In the genomic region with DNA sequence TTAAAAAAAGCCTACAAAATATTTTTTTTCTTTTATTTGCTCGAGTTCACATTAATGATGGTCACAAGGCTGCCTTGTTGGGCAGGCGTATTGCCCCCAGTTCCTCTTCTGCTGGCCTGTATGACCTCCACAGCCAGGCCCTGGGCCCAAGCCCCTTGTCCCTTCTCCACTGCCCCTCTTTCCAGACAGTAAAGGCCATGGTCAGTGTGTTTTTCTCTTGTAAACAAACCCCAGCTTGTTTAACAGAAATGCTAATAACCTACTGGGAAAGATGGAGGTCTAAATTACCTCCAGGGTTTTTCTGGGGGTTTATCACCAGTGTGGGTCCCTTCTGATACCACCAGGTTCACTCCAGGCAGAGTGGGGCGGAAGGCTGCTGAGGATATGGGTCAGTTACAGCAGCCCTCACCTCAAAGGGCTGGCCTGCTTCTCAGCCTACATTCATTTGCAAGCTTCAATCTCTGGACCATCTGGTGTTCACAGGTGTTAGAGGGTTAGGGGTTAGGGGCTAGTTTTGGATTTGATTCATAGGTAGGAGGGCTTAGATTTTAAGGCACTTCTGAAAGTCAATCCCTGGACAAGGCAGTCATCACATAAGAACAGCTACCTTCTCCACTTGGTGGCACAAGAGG, we compare ENCODE assay signal across 10 cellular contexts. TPM values are rescaled to one million over a fixed set of nuclear protein-coding genes. Genes with fewer than 3 reads are reported as not detected.
DNase-seq lines count a peak whose midpoint lies in the region; ATAC-seq and TF ChIP-seq lines count a peak whose summit lies in the region.
"Had no signal": no experiment of that assay in that cellular context is flagged by ENCODE, and none has a peak within 500 bp of the region (broad histone marks: within the 10 kb centered on the region; RNA-seq: fewer than 3 reads in every experiment).

No MANE protein-coding gene starts in this region.

- H3K27ac ChIP-seq in WERI-Rb-1: peak overlapping the region; percentile 99

- peak overlapping the region; percentile 98 for H3K27ac Mint-ChIP-seq in activated naive CD4-positive, alpha-beta T cell treated with anti-CD3 and anti-CD28 coated beads for 36 hours
- peak overlapping the region in 1 of 2 donors; percentile 99 for H3K27ac Mint-ChIP-seq in activated naive CD4-positive, alpha-beta T cell treated with anti-CD3 and anti-CD28 coated beads, Interleukin-2, amount 50 U/mL, for 72 hours
- H3K27ac Mint-ChIP-seq in glutamatergic neuron (ENCODE audit: unreplicated experiment): peak overlapping the region; percentile 77
- peak overlapping the region; percentile 96 for H3K27ac Mint-ChIP-seq in stimulated activated memory B cell treated with anti-CD40 and anti-IgM and Interleukin-4, amounts not matched to agents 10 μg/mL and 1 μg/mL and 100 μg/mL, for 72 hours

- H3K27me3 ChIP-seq in WERI-Rb-1 (ENCODE audit: insufficient read depth, low read depth, severe bottlenecking): no peaks in the 10 kb centered on the region

- peaks cover 30% of the 10 kb centered on the region for H3K36me3 ChIP-seq in WERI-Rb-1

- no peak overlapping the region for H3K4me3 ChIP-seq in WERI-Rb-1 (ENCODE audit: low read depth, low read length)

- CTCF ChIA-PET in activated naive CD4-positive, alpha-beta T cell treated with anti-CD3 and anti-CD28 coated beads for 36 hours (lab: Charles Lee): interaction anchor here (1.0 to 1.3 kb wide), 2 partner anchors 299 to 767 kb away, joined by 3 to 4 read pairs; no protein-coding TSS in a partner anchor

- intact Hi-C loops in activated naive CD4-positive, alpha-beta T cell treated with anti-CD3 and anti-CD28 coated beads for 36 hours (cut with micrococcal nuclease): loop anchor here (10.0 kb wide), 1 partner anchor 1028 kb away; the partner anchor contains the start of genes CYB561D2, NPRL2 and TMEM115

- H3K9me3 ChIP-seq in WERI-Rb-1 (ENCODE audit: severe bottlenecking): no peaks in the 10 kb centered on the region

- peaks cover 25% of the 10 kb centered on the region for H3K36me3 Mint-ChIP-seq in activated naive CD4-positive, alpha-beta T cell treated with anti-CD3 and anti-CD28 coated beads for 36 hours (ENCODE audit: low read depth)
- peaks cover 31 to 34% of the 10 kb centered on the region in 2 donors for H3K36me3 Mint-ChIP-seq in activated naive CD4-positive, alpha-beta T cell treated with anti-CD3 and anti-CD28 coated beads, Interleukin-2, amount 50 U/mL, for 72 hours
- H3K36me3 Mint-ChIP-seq in glutamatergic neuron (ENCODE audit: unreplicated experiment): no peaks in the 10 kb centered on the region
- H3K36me3 Mint-ChIP-seq in stimulated activated memory B cell treated with anti-CD40 and anti-IgM and Interleukin-4, amounts not matched to agents 10 μg/mL and 1 μg/mL and 100 μg/mL, for 72 hours: peaks cover 13% of the 10 kb centered on the region

- no peak for TF ChIP-seq CTCF in WERI-Rb-1 (IDR thresholded peaks at IDR 0.05; ENCODE audit: low read depth, low read length)
- TF ChIP-seq CTCF in glutamatergic neuron (IDR thresholded peaks at IDR 0.05; ENCODE audit: partially characterized antibody, unreplicated experiment): no peak

- H3K4me3 Mint-ChIP-seq in activated naive CD4-positive, alpha-beta T cell treated with anti-CD3 and anti-CD28 coated beads for 36 hours: peak overlapping the region; percentile 97
- peak overlapping the region; percentile 98 for H3K4me3 Mint-ChIP-seq in glutamatergic neuron (ENCODE audit: unreplicated experiment)
- no peak overlapping the region for H3K4me3 Mint-ChIP-seq in stimulated activated memory B cell treated with anti-CD40 and anti-IgM and Interleukin-4, amounts not matched to agents 10 μg/mL and 1 μg/mL and 100 μg/mL, for 72 hours

- no peaks in the 10 kb centered on the region for H3K9me3 Mint-ChIP-seq in activated naive CD4-positive, alpha-beta T cell treated with anti-CD3 and anti-CD28 coated beads for 36 hours
- H3K9me3 Mint-ChIP-seq in activated naive CD4-positive, alpha-beta T cell treated with anti-CD3 and anti-CD28 coated beads, Interleukin-2, amount 50 U/mL, for 72 hours: no peaks in the 10 kb centered on the region
- H3K9me3 Mint-ChIP-seq in glutamatergic neuron (ENCODE audit: unreplicated experiment): peaks cover 8% of the 10 kb centered on the region
- H3K9me3 Mint-ChIP-seq in stimulated activated memory B cell treated with anti-CD40 and anti-IgM and Interleukin-4, amounts not matched to agents 10 μg/mL and 1 μg/mL and 100 μg/mL, for 72 hours: no peaks in the 10 kb centered on the region
- H3K9me3 Mint-ChIP-seq: dendritic cell treated with granulocyte-macrophage colony-stimulating factor and Interleukin-4, amounts not matched to agents 40 ng/mL and 50 ng/mL, for 4 days had no signal

- peaks cover 43% of the 10 kb centered on the region for H3K4me1 Mint-ChIP-seq in activated naive CD4-positive, alpha-beta T cell treated with anti-CD3 and anti-CD28 coated beads for 36 hours (ENCODE audit: low read depth)
- peaks cover 31% of the 10 kb centered on the region for H3K4me1 Mint-ChIP-seq in glutamatergic neuron (ENCODE audit: low read depth, unreplicated experiment)
- H3K4me1 Mint-ChIP-seq in stimulated activated memory B cell treated with anti-CD40 and anti-IgM and Interleukin-4, amounts not matched to agents 10 μg/mL and 1 μg/mL and 100 μg/mL, for 72 hours: peaks cover 36% of the 10 kb centered on the region

- DNase-seq in activated naive CD4-positive, alpha-beta T cell treated with anti-CD3 and anti-CD28 coated beads for 36 hours: no peak
- DNase-seq in activated naive CD4-positive, alpha-beta T cell treated with anti-CD3 and anti-CD28 coated beads, Interleukin-2, amount 50 U/mL, for 72 hours (ENCODE audit: low spot score in 2 of 2): no peak
- peak; percentile 58 for DNase-seq in WERI-Rb-1
- DNase-seq in glutamatergic neuron: no peak
- DNase-seq in NCI-H446 (lab: John Stamatoyannopoulos, UW): no peak
- no peak for DNase-seq in OCI-M2 (lab: John Stamatoyannopoulos, UW; ENCODE audit: unreplicated experiment)
- DNase-seq: NCI-H510A treated with DMSO at 0.1 percent for 48 hours had no signal

- no peak for ATAC-seq in activated naive CD4-positive, alpha-beta T cell treated with anti-CD3 and anti-CD28 coated beads, Interleukin-2, amount 50 U/mL, for 72 hours
- no peak for ATAC-seq in stimulated activated memory B cell treated with anti-CD40 and anti-IgM and Interleukin-4, amounts not matched to agents 10 μg/mL and 1 μg/mL and 100 μg/mL, for 72 hours
- ATAC-seq in HG02571 (IDR thresholded peaks at IDR 0.05; ENCODE audit: unreplicated experiment): no peak

- no peaks in the 10 kb centered on the region for H3K27me3 Mint-ChIP-seq in activated naive CD4-positive, alpha-beta T cell treated with anti-CD3 and anti-CD28 coated beads for 36 hours (ENCODE audit: low read depth)
- H3K27me3 Mint-ChIP-seq in glutamatergic neuron (ENCODE audit: unreplicated experiment): peaks cover 13% of the 10 kb centered on the region
- peaks cover 9% of the 10 kb centered on the region for H3K27me3 Mint-ChIP-seq in stimulated activated memory B cell treated with anti-CD40 and anti-IgM and Interleukin-4, amounts not matched to agents 10 μg/mL and 1 μg/mL and 100 μg/mL, for 72 hours

RNA-seq across cellular contexts. Expression of gene MANF, which starts 2.0 kb away (rescaled TPM):
- total RNA-seq in activated naive CD4-positive, alpha-beta T cell treated with anti-CD3 and anti-CD28 coated beads for 36 hours: 100 to 1,000 TPM in 1 of 2 experiments, 10 to 100 TPM in 1; 91.7 to 108 TPM
- 100 to 1,000 TPM in 1 of 2 donors, 10 to 100 TPM in 1; 93.6 to 109 TPM for total RNA-seq in activated naive CD4-positive, alpha-beta T cell treated with anti-CD3 and anti-CD28 coated beads, Interleukin-2, amount 50 U/mL, for 72 hours
- 104 TPM for total RNA-seq in glutamatergic neuron (ENCODE audit: unreplicated experiment)

RNA-seq across cellular contexts. Expression of gene RBM15B, which starts 8.0 kb away (rescaled TPM):
- total RNA-seq in activated naive CD4-positive, alpha-beta T cell treated with anti-CD3 and anti-CD28 coated beads for 36 hours: 10 to 100 TPM; 12.8 to 13.5 TPM
- 10 to 100 TPM; 12.6 to 22.9 TPM for total RNA-seq in activated naive CD4-positive, alpha-beta T cell treated with anti-CD3 and anti-CD28 coated beads, Interleukin-2, amount 50 U/mL, for 72 hours
- total RNA-seq in glutamatergic neuron (ENCODE audit: unreplicated experiment): 52.5 TPM
